16 cellular contexts compared by ENCODE assay signal in the genomic region with DNA sequence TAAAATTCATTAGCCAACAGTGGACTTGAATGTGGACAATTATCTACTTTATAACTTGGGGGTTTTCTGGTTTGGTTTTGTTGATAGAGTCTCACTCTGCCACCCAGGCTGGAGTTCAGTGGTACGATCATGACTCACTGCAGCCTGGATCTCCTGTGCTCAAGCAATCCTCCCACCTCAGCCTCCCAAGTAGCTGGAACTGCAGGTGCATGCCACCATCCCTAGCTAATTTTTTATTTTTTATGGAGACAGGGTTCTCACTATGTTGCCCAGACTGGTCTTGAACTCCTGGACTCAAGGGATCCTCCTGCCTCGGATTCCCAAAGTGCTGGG. TPM values are rescaled to one million over a fixed set of nuclear protein-coding genes. Genes with fewer than 3 reads are reported as not detected.
DNase-seq lines count a peak whose midpoint lies in the region; ATAC-seq and TF ChIP-seq lines count a peak whose summit lies in the region.
"Had no signal": no experiment of that assay in that cellular context is flagged by ENCODE, and none has a peak within 500 bp of the region (broad histone marks: within the 10 kb centered on the region; RNA-seq: fewer than 3 reads in every experiment).

No MANE protein-coding gene starts in this region.

- no peak overlapping the region for H3K4me2 ChIP-seq in mesenchymal stem cell (ENCODE audit: low read length, poor library complexity, severe bottlenecking)

- H3K4me1 ChIP-seq in A673 (ENCODE audit: insufficient read depth, low read length, poor library complexity, severe bottlenecking), result peaks cover 14% of the 10 kb centered on the region
- H3K4me1 ChIP-seq in lower lobe of right lung, result no peaks in the 10 kb centered on the region
- no peaks in the 10 kb centered on the region for H3K4me1 ChIP-seq in mesenchymal stem cell (ENCODE audit: control insufficient read depth, insufficient read depth, low read depth, low read length)

- no peak overlapping the region for H2BK15ac ChIP-seq in mesenchymal stem cell (ENCODE audit: low read depth, poor library complexity, severe bottlenecking)

- no peak overlapping the region for H2AFZ ChIP-seq in mesenchymal stem cell (ENCODE audit: low read depth, low read length)

- no peak overlapping the region for H3K9ac ChIP-seq in mesenchymal stem cell (ENCODE audit: low read length)

- no peak overlapping the region for H3K14ac ChIP-seq in mesenchymal stem cell (ENCODE audit: low read length in 2 of 2)

- POLR2A ChIA-PET in A673 (lab: Charles Lee; ENCODE audit: low non-redundant PET) (interaction anchor here (0.7 kb wide), 1 partner anchor 104 kb away, joined by 3 read pairs; no protein-coding TSS in a partner anchor), WTC11 (lab: Charles Lee) (interaction anchor here (2.2 kb wide), 1 partner anchor 11 kb away, joined by 22 read pairs; no protein-coding TSS in a partner anchor)

- BruUV-seq in A673 (replicated peaks; lab: Mats Ljungman, UMichigan), result no TSS peak

- H2BK5ac ChIP-seq in mesenchymal stem cell (ENCODE audit: low read depth, low read length, poor library complexity, severe bottlenecking), result no peak overlapping the region

- H3K9me3 ChIP-seq in A673 (ENCODE audit: low read depth, low read length, poor library complexity, severe bottlenecking) (no peaks in the 10 kb centered on the region), lower lobe of right lung (no peaks in the 10 kb centered on the region), mesenchymal stem cell (ENCODE audit: control insufficient read depth, low read length) (no peaks in the 10 kb centered on the region)

- peak; percentile 12; the same call in 1 of the 2 replicates for ATAC-seq in WTC11
- ATAC-seq in lower lobe of right lung, result peak in 1 of 2 donors; percentile 18
- ATAC-seq: PC-3 had no signal

- no peak overlapping the region for H4K91ac ChIP-seq in mesenchymal stem cell (ENCODE audit: low read length)

- intact Hi-C loops in A673 (cut with micrococcal nuclease; ENCODE audit: unreplicated experiment), result loop anchor here (10.0 kb wide), 1 partner anchor 325 kb away; no protein-coding TSS in a partner anchor
- intact Hi-C loops in lower lobe of right lung (cut with DNase I), result no loop called here

- H3K4me3 Mint-ChIP-seq in WTC11, result no peak overlapping the region
- H3K4me3 Mint-ChIP-seq: HFFc6 had no signal

- H3K79me1 ChIP-seq in mesenchymal stem cell (replicated peaks; ENCODE audit: low read length, poor library complexity, severe bottlenecking), result no peaks in the 10 kb centered on the region

- H3K27me3 ChIP-seq in A673 (replicated peaks; ENCODE audit: insufficient read depth, low read depth, low read length, poor library complexity) (no peaks in the 10 kb centered on the region), lower lobe of right lung (ENCODE audit: low read depth) (no peaks in the 10 kb centered on the region), mesenchymal stem cell (ENCODE audit: control insufficient read depth in 1 of 2, insufficient read depth in 1 of 2, low read length in 2 of 2) (no peaks in the 10 kb centered on the region)

- DNase-seq in A673 (ENCODE audit: low spot score) (no peak), HT1080 (ENCODE audit: low read depth) (peak; percentile 24), WTC11 (ENCODE audit: low spot score) (no peak), lower lobe of right lung (no peak), mesenchymal stem cell (no peak), NCI-H2107 treated with DMSO at 0.1 percent for 48 hours (lab: John Stamatoyannopoulos, UW; ENCODE audit: unreplicated experiment) (no peak), iPS-NIHi11 (ENCODE audit: low spot score) (no peak)
- DNase-seq in stimulated activated naive CD4-positive, alpha-beta T cell treated with Interleukin-2 at 50 U/mL for 16 hours (lab: John Stamatoyannopoulos, UW), result no peak
- DNase-seq: DMS53; HFFc6; Karpas-422; NCI-H1436 treated with DMSO at 0.1 percent for 48 hours; NCI-H2081 treated with DMSO at 0.1 percent for 48 hours; NCI-H526; NK-92 treated with Interleukin-12 subunit alpha and Interleukin-12 subunit beta, amount 100 ng/mL, for 24 hours; PC-3 had no signal

- no peak overlapping the region for H3K18ac ChIP-seq in mesenchymal stem cell (ENCODE audit: low read depth in 1 of 2, low read length in 2 of 2)

- H3K4ac ChIP-seq in mesenchymal stem cell (ENCODE audit: low read depth in 1 of 2, low read length in 2 of 2), result no peak overlapping the region

- no peak overlapping the region for H2AK5ac ChIP-seq in mesenchymal stem cell (ENCODE audit: low read length, severe bottlenecking)

- H3K27ac ChIP-seq in A673 (ENCODE audit: low read depth, low read length, poor library complexity, severe bottlenecking) (peak overlapping the region; percentile 49), lower lobe of right lung (peak overlapping the region; percentile 6), mesenchymal stem cell (ENCODE audit: low read length, poor library complexity, severe bottlenecking) (no peak overlapping the region)

- no peak overlapping the region for H3K4me3 ChIP-seq in A673 (ENCODE audit: low read depth, low read length, poor library complexity, severe bottlenecking)
- no peak overlapping the region for H3K4me3 ChIP-seq in lower lobe of right lung
- no peak overlapping the region for H3K4me3 ChIP-seq in mesenchymal stem cell (ENCODE audit: insufficient read depth in 1 of 2, low read depth in 1 of 2, low read length in 2 of 2)

- TF ChIP-seq CTCF in A673 (conservative IDR thresholded peaks at IDR 0.05; ENCODE audit: low read depth, low read length) (no peak), WTC11 (IDR thresholded peaks at IDR 0.05) (no peak), lower lobe of right lung (IDR thresholded peaks at IDR 0.05) (no peak)

- no peak overlapping the region for H3K23ac ChIP-seq in mesenchymal stem cell (ENCODE audit: low read length in 2 of 2)

- H4K8ac ChIP-seq in mesenchymal stem cell (ENCODE audit: low read length), result no peak overlapping the region

- H3K36me3 ChIP-seq in A673 (ENCODE audit: insufficient read depth, low read length, poor library complexity, severe bottlenecking) (no peaks in the 10 kb centered on the region), lower lobe of right lung (no peaks in the 10 kb centered on the region), mesenchymal stem cell (ENCODE audit: control insufficient read depth in 1 of 2, insufficient read depth in 2 of 2, low read depth in 1 of 2, low read length in 2 of 2) (no peaks in the 10 kb centered on the region)

- 89% methylated on average over 2 of the region's 2 CpGs for WGBS in mesenchymal stem cell

- no peak overlapping the region for H2BK120ac ChIP-seq in mesenchymal stem cell (ENCODE audit: low read depth, low read length)

- peaks cover 7% of the 10 kb centered on the region for H3K4me1 Mint-ChIP-seq in WTC11

- H3K27ac Mint-ChIP-seq in WTC11, result peak overlapping the region; percentile 44; the same call in 1 of the 2 replicates
- H3K27ac Mint-ChIP-seq: HFFc6 had no signal

- H3K27me3 Mint-ChIP-seq in WTC11 (ENCODE audit: low read depth), result no peaks in the 10 kb centered on the region

- peaks cover 6% of the 10 kb centered on the region; the same call in 1 of the 2 replicates for H3K9me3 Mint-ChIP-seq in WTC11
- H3K9me3 Mint-ChIP-seq: HFFc6 had no signal

- CTCF ChIA-PET in A673 (lab: Charles Lee) (no interaction called here), WTC11 (lab: Charles Lee) (interaction anchor here (0.5 to 1.5 kb wide), 5 partner anchors 11 to 164 kb away, joined by 3 to 6 read pairs (median 3); a partner anchor contains a TSS)

- H2BK12ac ChIP-seq in mesenchymal stem cell (ENCODE audit: low read length in 2 of 2), result no peak overlapping the region

- H3K36me3 Mint-ChIP-seq in WTC11, result no peaks in the 10 kb centered on the region

TF ChIP-seq in WTC11, 78 proteins besides CTCF, POLR2A, EP300 and RAD21 (continues in another document):
- TF ChIP-seq, protein P1, sequence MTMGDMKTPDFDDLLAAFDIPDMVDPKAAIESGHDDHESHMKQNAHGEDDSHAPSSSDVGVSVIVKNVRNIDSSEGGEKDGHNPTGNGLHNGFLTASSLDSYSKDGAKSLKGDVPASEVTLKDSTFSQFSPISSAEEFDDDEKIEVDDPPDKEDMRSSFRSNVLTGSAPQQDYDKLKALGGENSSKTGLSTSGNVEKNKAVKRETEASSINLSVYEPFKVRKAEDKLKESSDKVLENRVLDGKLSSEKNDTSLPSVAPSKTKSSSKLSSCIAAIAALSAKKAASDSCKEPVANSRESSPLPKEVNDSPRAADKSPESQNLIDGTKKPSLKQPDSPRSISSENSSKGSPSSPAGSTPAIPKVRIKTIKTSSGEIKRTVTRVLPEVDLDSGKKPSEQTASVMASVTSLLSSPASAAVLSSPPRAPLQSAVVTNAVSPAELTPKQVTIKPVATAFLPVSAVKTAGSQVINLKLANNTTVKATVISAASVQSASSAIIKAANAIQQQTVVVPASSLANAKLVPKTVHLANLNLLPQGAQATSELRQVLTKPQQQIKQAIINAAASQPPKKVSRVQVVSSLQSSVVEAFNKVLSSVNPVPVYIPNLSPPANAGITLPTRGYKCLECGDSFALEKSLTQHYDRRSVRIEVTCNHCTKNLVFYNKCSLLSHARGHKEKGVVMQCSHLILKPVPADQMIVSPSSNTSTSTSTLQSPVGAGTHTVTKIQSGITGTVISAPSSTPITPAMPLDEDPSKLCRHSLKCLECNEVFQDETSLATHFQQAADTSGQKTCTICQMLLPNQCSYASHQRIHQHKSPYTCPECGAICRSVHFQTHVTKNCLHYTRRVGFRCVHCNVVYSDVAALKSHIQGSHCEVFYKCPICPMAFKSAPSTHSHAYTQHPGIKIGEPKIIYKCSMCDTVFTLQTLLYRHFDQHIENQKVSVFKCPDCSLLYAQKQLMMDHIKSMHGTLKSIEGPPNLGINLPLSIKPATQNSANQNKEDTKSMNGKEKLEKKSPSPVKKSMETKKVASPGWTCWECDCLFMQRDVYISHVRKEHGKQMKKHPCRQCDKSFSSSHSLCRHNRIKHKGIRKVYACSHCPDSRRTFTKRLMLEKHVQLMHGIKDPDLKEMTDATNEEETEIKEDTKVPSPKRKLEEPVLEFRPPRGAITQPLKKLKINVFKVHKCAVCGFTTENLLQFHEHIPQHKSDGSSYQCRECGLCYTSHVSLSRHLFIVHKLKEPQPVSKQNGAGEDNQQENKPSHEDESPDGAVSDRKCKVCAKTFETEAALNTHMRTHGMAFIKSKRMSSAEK (CRISPR knock-in tag; IDR thresholded peaks at IDR 0.05; ENCODE audit: borderline replicate concordance), result no peak
- no peak for TF ChIP-seq CREB1 (CRISPR knock-in tag; IDR thresholded peaks at IDR 0.05)

RNA-seq across cellular contexts. Expression of a gene that starts 12.4 kb away (rescaled TPM):
- total RNA-seq in A673 (2021), result 42.4 and 46.1 TPM in 2 replicates
- total RNA-seq in HT1080 (2014; rRNA removed; shearing (Covaris generic)), result 20.1 and 26.3 TPM in 2 replicates
- 18.2 and 21.5 TPM in 2 replicates for polyA plus RNA-seq in HT1080 (2015; cell fraction: cytosol; rRNA removed)
- polyA plus RNA-seq in HT1080 (2015; cell fraction: nucleus; rRNA removed), result 22.4 and 31.5 TPM in 2 replicates
- total RNA-seq in WTC11 (2021), result 44.6 to 49.0 TPM (median 44.9 TPM) in 3 replicates
- total RNA-seq in lower lobe of right lung, result 54.0 TPM
- 20.6 TPM for polyA plus RNA-seq in mesenchymal stem cell (2013, experiment 1 of 2)
- polyA plus RNA-seq in mesenchymal stem cell (2013, experiment 2 of 2), result 21.3 TPM
